In genomic region chr3:187950671-187951070, GRCh38 we compare ENCODE assay signal across 21 cellular contexts.
A peak's percentile ranks its signal among the peaks of the same experiment; 100 is the strongest.
DNase-seq lines count a peak whose midpoint lies in the region; ATAC-seq and TF ChIP-seq lines count a peak whose summit lies in the region.
"Had no signal": no experiment of that assay in that cellular context is flagged by ENCODE, and none has a peak within 500 bp of the region (broad histone marks: within the 10 kb centered on the region; RNA-seq: fewer than 3 reads in every experiment).

No MANE protein-coding gene starts in this region.

- no peak overlapping the region for H2AFZ ChIP-seq in OCI-LY1 (ENCODE audit: low read length)

- H4K20me1 ChIP-seq in OCI-LY1 (ENCODE audit: insufficient read depth, low read length) = no peaks in the 10 kb centered on the region

- intact Hi-C loops in natural killer cell (cut with micrococcal nuclease) = loop anchor here (5.0 kb wide), 1 partner anchor 37 kb away; no protein-coding TSS in a partner anchor

- H3K36me3 Mint-ChIP-seq in natural killer cell = no peaks in the 10 kb centered on the region
- H3K36me3 Mint-ChIP-seq in natural killer cell treated with Interleukin-12 subunit alpha and Interleukin-12 subunit beta and Interleukin-15 and Interleukin-18, amount 100 ng/mL, for 72 hours = no peaks in the 10 kb centered on the region
- H3K36me3 Mint-ChIP-seq: CD14-positive monocyte; CD8-positive, alpha-beta memory T cell had no signal

- H3K9me2 ChIP-seq in OCI-LY1 (ENCODE audit: low read depth, low read length) = no peaks in the 10 kb centered on the region

- H3K36me3 ChIP-seq in OCI-LY1 (ENCODE audit: insufficient read depth, low read length) (peaks cover 11% of the 10 kb centered on the region; the same call in 1 of the 2 replicates), neutrophil (no peaks in the 10 kb centered on the region)

- H3K9me3 Mint-ChIP-seq in natural killer cell = no peaks in the 10 kb centered on the region
- H3K9me3 Mint-ChIP-seq in natural killer cell treated with Interleukin-12 subunit alpha and Interleukin-12 subunit beta and Interleukin-15 and Interleukin-18, amount 100 ng/mL, for 72 hours = peaks cover 3% of the 10 kb centered on the region
- H3K9me3 Mint-ChIP-seq: CD8-positive, alpha-beta memory T cell; IgD-negative memory B cell had no signal

- H3K4me1 ChIP-seq in OCI-LY1 (ENCODE audit: insufficient read depth, low read length, severe bottlenecking) = peaks cover 100% of the 10 kb centered on the region
- H3K4me1 ChIP-seq in neutrophil (ENCODE audit: control insufficient read depth in 1 of 2, insufficient read depth in 1 of 2, low read depth in 1 of 2, low read length in 1 of 2) = peaks cover 84 to 94% of the 10 kb centered on the region in 2 experiments

- peak overlapping the region; percentile 91; the same call in 1 of the 2 replicates for H3K4me2 ChIP-seq in OCI-LY1 (ENCODE audit: low read length)
- H3K4me2 ChIP-seq: A549 had no signal

- H3K4me3 ChIP-seq in OCI-LY1 (ENCODE audit: low read depth, low read length, poor library complexity, severe bottlenecking) (peak overlapping the region; percentile 2), neutrophil (ENCODE audit: low read depth in 1 of 2, low read length in 1 of 2) (no peak overlapping the region)
- H3K4me3 ChIP-seq: A549 had no signal

- H3K79me2 ChIP-seq in OCI-LY1 (ENCODE audit: insufficient read depth, low read length) = no peaks in the 10 kb centered on the region

- DNase-seq in natural killer cell (no peak), NCI-H82 (lab: John Stamatoyannopoulos, UW) (no peak), SW480 (ENCODE audit: low spot score) (no peak)
- no peak for DNase-seq in natural killer cell treated with Interleukin-12 subunit alpha and Interleukin-12 subunit beta and Interleukin-15 and Interleukin-18, amount 100 ng/mL, for 72 hours (ENCODE audit: low spot score)
- DNase-seq: CD8-positive, alpha-beta memory T cell; DMS 273 treated with DMSO at 0.1 percent for 48 hours; DMS79; GF-D8; NCI-H1092 treated with DMSO at 0.1 percent for 48 hours; NCI-H1436; NCI-H187 treated with DMSO at 0.1 percent for 48 hours; NCI-H524; NCI-H748 treated with DMSO at 0.1 percent for 48 hours; RPMI8226; SHP77 had no signal

- H3K9ac ChIP-seq in OCI-LY1 (ENCODE audit: low read length) = peak overlapping the region; percentile 88

- no peaks in the 10 kb centered on the region for H3K27me3 Mint-ChIP-seq in natural killer cell (ENCODE audit: low read depth in 2 of 2)
- no peaks in the 10 kb centered on the region for H3K27me3 Mint-ChIP-seq in natural killer cell treated with Interleukin-12 subunit alpha and Interleukin-12 subunit beta and Interleukin-15 and Interleukin-18, amount 100 ng/mL, for 72 hours
- H3K27me3 Mint-ChIP-seq: CD8-positive, alpha-beta memory T cell had no signal

- H3K27ac Mint-ChIP-seq in natural killer cell = peak overlapping the region; percentile 78 to 79
- H3K27ac Mint-ChIP-seq in natural killer cell treated with Interleukin-12 subunit alpha and Interleukin-12 subunit beta and Interleukin-15 and Interleukin-18, amount 100 ng/mL, for 72 hours = peak overlapping the region in 1 of 2 donors; percentile 41
- H3K27ac Mint-ChIP-seq: CD8-positive, alpha-beta memory T cell; IgD-negative memory B cell had no signal

- TF ChIP-seq CTCF in natural killer cell (IDR thresholded peaks at IDR 0.05) = no peak
- no peak for TF ChIP-seq CTCF in OCI-LY1 (IDR thresholded peaks at IDR 0.05; ENCODE audit: low read length)
- no peak for TF ChIP-seq CTCF in neutrophil (IDR thresholded peaks at IDR 0.05)

- peaks cover 75 to 78% of the 10 kb centered on the region in 2 donors for H3K4me1 Mint-ChIP-seq in natural killer cell
- peaks cover 63 to 67% of the 10 kb centered on the region in 2 donors for H3K4me1 Mint-ChIP-seq in natural killer cell treated with Interleukin-12 subunit alpha and Interleukin-12 subunit beta and Interleukin-15 and Interleukin-18, amount 100 ng/mL, for 72 hours (ENCODE audit: low read depth in 2 of 2)

- H3K27ac ChIP-seq in OCI-LY1 (ENCODE audit: low read depth, low read length, poor library complexity, severe bottlenecking) = peak overlapping the region; percentile 97
- peak overlapping the region; percentile 91 for H3K27ac ChIP-seq in neutrophil

- ATAC-seq in natural killer cell (no peak), GM21447 (IDR thresholded peaks at IDR 0.05; ENCODE audit: unreplicated experiment) (no peak)
- no peak for ATAC-seq in natural killer cell treated with Interleukin-12 subunit alpha and Interleukin-12 subunit beta and Interleukin-15 and Interleukin-18, amount 100 ng/mL, for 72 hours
- ATAC-seq: A549 had no signal

- H3K9me3 ChIP-seq in OCI-LY1 (ENCODE audit: low read length) (no peaks in the 10 kb centered on the region), neutrophil (no peaks in the 10 kb centered on the region)
- H3K9me3 ChIP-seq: A549 had no signal

- 0 out of 2 replicates have a peak, but pooled peaks cover 8% of the 10 kb centered on the region for H3F3A ChIP-seq in OCI-LY1 (ENCODE audit: insufficient read depth, low read length)

- no peak overlapping the region for H3K4me3 Mint-ChIP-seq in natural killer cell
- H3K4me3 Mint-ChIP-seq in natural killer cell treated with Interleukin-12 subunit alpha and Interleukin-12 subunit beta and Interleukin-15 and Interleukin-18, amount 100 ng/mL, for 72 hours = no peak overlapping the region
- H3K4me3 Mint-ChIP-seq: CD14-positive monocyte; CD8-positive, alpha-beta memory T cell; IgD-negative memory B cell had no signal

- H3K27me3 ChIP-seq in OCI-LY1 (ENCODE audit: insufficient read depth, low read length) (no peaks in the 10 kb centered on the region), neutrophil (no peaks in the 10 kb centered on the region)
